Comparison of ENCODE assay signal across 1 cellular context in genomic region chr18:6744816-6745455, GRCh38.
TF ChIP-seq lines count a peak whose summit lies in the region.

No MANE protein-coding gene starts in this region.

TF ChIP-seq in IMR-90, 13 proteins besides CTCF, POLR2A, EP300 and RAD21:
- TF ChIP-seq USF2 (IDR thresholded peaks at IDR 0.05; ENCODE audit: low read depth, low read length) (no peak), BHLHE40 (IDR thresholded peaks at IDR 0.05; ENCODE audit: low read depth, low read length) (no peak), RCOR1 (IDR thresholded peaks at IDR 0.05; ENCODE audit: insufficient replicate concordance, low read length) (no peak), MAFK (IDR thresholded peaks at IDR 0.05; ENCODE audit: low read depth, low read length) (no peak), NFE2L2 (IDR thresholded peaks at IDR 0.05; ENCODE audit: low read depth, low read length) (no peak), CEBPB (IDR thresholded peaks at IDR 0.05; ENCODE audit: low read depth, low read length) (no peak), MAZ (IDR thresholded peaks at IDR 0.05; ENCODE audit: borderline replicate concordance, low read depth, low read length) (no peak), FOS (IDR thresholded peaks at IDR 0.05; ENCODE audit: low read depth, low read length) (no peak), CHD1 (IDR thresholded peaks at IDR 0.05; ENCODE audit: low read depth, low read length) (no peak), RFX5 (IDR thresholded peaks at IDR 0.05; ENCODE audit: low read depth, low read length) (no peak), ELK1 (IDR thresholded peaks at IDR 0.05; ENCODE audit: borderline replicate concordance, low read depth, low read length) (no peak), MXI1 (IDR thresholded peaks at IDR 0.05; ENCODE audit: borderline replicate concordance, low read depth, low read length) (no peak), SMC3 (IDR thresholded peaks at IDR 0.05; ENCODE audit: low read depth, low read length) (no peak)
